12 cellular contexts compared by ENCODE assay signal in genomic region chr22:23896166-23896522, GRCh38. TPM values are rescaled to one million over a fixed set of nuclear protein-coding genes. Genes with fewer than 3 reads are reported as not detected.
DNase-seq lines count a peak whose midpoint lies in the region; ATAC-seq and TF ChIP-seq lines count a peak whose summit lies in the region.
"Had no signal": no experiment of that assay in that cellular context is flagged by ENCODE, and none has a peak within 500 bp of the region (broad histone marks: within the 10 kb centered on the region; RNA-seq: fewer than 3 reads in every experiment).

No MANE protein-coding gene starts in this region.

- H2AFZ ChIP-seq in mammary epithelial cell (ENCODE audit: low read depth, low read length) (no peak overlapping the region), neural progenitor cell (replicated peaks) (no peak overlapping the region)

- POLR2A ChIA-PET in Caco-2 (lab: Charles Lee): interaction anchor here (1.0 kb wide), 1 partner anchor 18 kb away, joined by 3 read pairs; no protein-coding TSS in a partner anchor

- H3F3A ChIP-seq in neural progenitor cell (ENCODE audit: low read depth): peaks cover 58% of the 10 kb centered on the region

- 0 out of 2 replicates have a peak, but pooled peaks cover 3% of the 10 kb centered on the region for H3K9me3 ChIP-seq in Caco-2
- no peaks in the 10 kb centered on the region for H3K9me3 ChIP-seq in MG63
- H3K9me3 ChIP-seq in mammary epithelial cell (replicated peaks; ENCODE audit: insufficient read depth, low read length): no peaks in the 10 kb centered on the region
- no peaks in the 10 kb centered on the region for H3K9me3 ChIP-seq in neural progenitor cell (ENCODE audit: low read depth)
- H3K9me3 ChIP-seq: upper lobe of left lung had no signal

- intact Hi-C loops in Caco-2 (cut with micrococcal nuclease; ENCODE audit: unreplicated experiment): no loop called here
- intact Hi-C loops in mammary epithelial cell (cut with micrococcal nuclease): loop anchor here (10.0 kb wide), 1 partner anchor 289 kb away; the partner anchor contains the start of gene SUSD2

- H3K36me3 Mint-ChIP-seq in Caco-2 (ENCODE audit: insufficient read depth, unreplicated experiment) (peaks cover 50% of the 10 kb centered on the region), neural progenitor cell (peaks cover 33% of the 10 kb centered on the region)

- dilution Hi-C loops in mammary epithelial cell (cut with HindIII; ENCODE audit: low sequenced_read_pairs): no loop called here

- H3K4me2 ChIP-seq in mammary epithelial cell (ENCODE audit: insufficient read depth, low read depth, low read length) (peak overlapping the region; percentile 87), neural progenitor cell (peak overlapping the region; percentile 80)

- H3K27ac Mint-ChIP-seq in Caco-2 (ENCODE audit: unreplicated experiment) (no peak overlapping the region), neural progenitor cell (no peak overlapping the region)

- peaks cover 13% of the 10 kb centered on the region for H3K4me1 Mint-ChIP-seq in Caco-2 (ENCODE audit: low read depth, unreplicated experiment)
- peaks cover 34% of the 10 kb centered on the region for H3K4me1 Mint-ChIP-seq in neural progenitor cell

- TF ChIP-seq CTCF in Caco-2 (IDR thresholded peaks at IDR 0.05; ENCODE audit: insufficient read depth in 1 of 2, low read depth in 1 of 2, low read length in 1 of 2, severe bottlenecking in 1 of 2, unreplicated experiment in 1 of 2): no peak
- TF ChIP-seq CTCF in mammary epithelial cell (conservative IDR thresholded peaks at IDR 0.05 in 1 of 2, IDR thresholded peaks at IDR 0.05 in 1 of 2; ENCODE audit: extremely low read depth in 1 of 2, insufficient read depth in 1 of 2, low read depth in 1 of 2, low read length in 2 of 2): no peak
- no peak for TF ChIP-seq CTCF in neural progenitor cell (IDR thresholded peaks at IDR 0.05)

- CTCF ChIA-PET in Caco-2 (lab: Charles Lee): no interaction called here
- CTCF ChIA-PET in mammary epithelial cell (lab: Charles Lee; ENCODE audit: low non-redundant PET): interaction anchor here (0.6 kb wide), 1 partner anchor 31 kb away, joined by 33 read pairs; no protein-coding TSS in a partner anchor

- H3K9me3 Mint-ChIP-seq in Caco-2 (ENCODE audit: unreplicated experiment) (peaks cover 21% of the 10 kb centered on the region), neural progenitor cell (peaks cover 5% of the 10 kb centered on the region)

- WGBS in mammary epithelial cell (ENCODE audit: low coverage, missing lambda C conversion rate): 97% methylated on average over 5 of the region's 5 CpGs

- no peak for DNase-seq in Caco-2
- no peak for DNase-seq in MG63
- DNase-seq in mammary epithelial cell: no peak
- no peak for DNase-seq in neural progenitor cell (ENCODE audit: low spot score)
- no peak for DNase-seq in SKM-1 treated with dmso at 0.1 percent for 144 hours (lab: John Stamatoyannopoulos, UW; ENCODE audit: unreplicated experiment)
- no peak for DNase-seq in NCI-H1092 treated with DMSO at 0.1 percent for 48 hours (lab: John Stamatoyannopoulos, UW)
- DNase-seq in NCI-H1694 (lab: John Stamatoyannopoulos, UW): no peak
- DNase-seq: midbrain; Right ventricle myocardium superior; stimulated activated CD4-positive, alpha-beta T cell treated with anti-CD3 and anti-CD28 coated beads, Interleukin-2, amount 100 ng/mL, for 24 hours had no signal

- H3K27me3 Mint-ChIP-seq in Caco-2 (ENCODE audit: insufficient read depth, unreplicated experiment) (no peaks in the 10 kb centered on the region), neural progenitor cell (ENCODE audit: insufficient read depth, low read depth) (peaks cover 13% of the 10 kb centered on the region)

- H3K79me2 ChIP-seq in mammary epithelial cell (ENCODE audit: insufficient read depth, low read length) (peaks cover 33% of the 10 kb centered on the region), neural progenitor cell (ENCODE audit: low read depth) (peaks cover 27% of the 10 kb centered on the region)

- H3K4me3 ChIP-seq in Caco-2 (ENCODE audit: low read depth, low read length) (no peak overlapping the region; the same call in 1 of the 2 replicates), MG63 (peak overlapping the region; percentile 86), mammary epithelial cell (replicated peaks in 1 of 3; ENCODE audit: insufficient read depth in 1 of 3, low read depth in 2 of 3, low read length in 3 of 3) (peak overlapping the region; percentile 79 to 93 (median 91)), neural progenitor cell (peak overlapping the region; percentile 69)

- H3K4me1 ChIP-seq in Caco-2 (peaks cover 19% of the 10 kb centered on the region), mammary epithelial cell (ENCODE audit: insufficient read depth, low read length) (peaks cover 21% of the 10 kb centered on the region), neural progenitor cell (peaks cover 19% of the 10 kb centered on the region)

- no peak overlapping the region for H3K27ac ChIP-seq in mammary epithelial cell (ENCODE audit: insufficient read depth, low read depth, low read length)
- no peak overlapping the region for H3K27ac ChIP-seq in neural progenitor cell

- in situ Hi-C loops in mammary epithelial cell (cut with MboI; ENCODE audit: low sequenced_read_pairs in 2 of 2): no loop called here

- no peak for ATAC-seq in HG02642 (IDR thresholded peaks at IDR 0.05; ENCODE audit: poor library complexity, unreplicated experiment)

- BruUV-seq in Caco-2 (replicated peaks; lab: Mats Ljungman, UMichigan): no TSS peak
- no TSS peak for BruUV-seq in mammary epithelial cell (replicated peaks; lab: Mats Ljungman, UMichigan)

- H3K4me3 Mint-ChIP-seq in Caco-2 (ENCODE audit: unreplicated experiment) (peak overlapping the region; percentile 94), neural progenitor cell (peak overlapping the region; percentile 94)

- H4K20me1 ChIP-seq in mammary epithelial cell (ENCODE audit: insufficient read depth, low read length) (no peaks in the 10 kb centered on the region), neural progenitor cell (ENCODE audit: low read depth) (peaks cover 37% of the 10 kb centered on the region)

- H3K27me3 ChIP-seq in Caco-2 (replicated peaks; ENCODE audit: control insufficient read depth, insufficient read depth, low read length): no peaks in the 10 kb centered on the region
- H3K27me3 ChIP-seq in MG63: no peaks in the 10 kb centered on the region
- H3K27me3 ChIP-seq in mammary epithelial cell (ENCODE audit: insufficient read depth, low read length): no peaks in the 10 kb centered on the region
- no peaks in the 10 kb centered on the region for H3K27me3 ChIP-seq in neural progenitor cell
- H3K27me3 ChIP-seq: upper lobe of left lung had no signal

- peak overlapping the region; percentile 79 for H3K9ac ChIP-seq in mammary epithelial cell (ENCODE audit: insufficient read depth, low read length)
- H3K9ac ChIP-seq in neural progenitor cell: no peak overlapping the region

- H3K36me3 ChIP-seq in Caco-2 (ENCODE audit: control insufficient read depth, insufficient read depth, low read length): peaks cover 12% of the 10 kb centered on the region
- peaks cover 31% of the 10 kb centered on the region for H3K36me3 ChIP-seq in MG63
- peaks cover 6% of the 10 kb centered on the region for H3K36me3 ChIP-seq in mammary epithelial cell (ENCODE audit: insufficient read depth, low read length)
- H3K36me3 ChIP-seq in neural progenitor cell: no peaks in the 10 kb centered on the region

RNA-seq across cellular contexts. Expression of gene MIF, which starts 2.0 kb away (rescaled TPM):
- 762 and 795 TPM in 2 replicates for total RNA-seq in Caco-2 (2022)
- total RNA-seq in MG63 (2014; rRNA removed; shearing (Covaris generic); ENCODE audit: low replicate concordance): 527 and 1,011 TPM in 2 replicates
- 1,000 to 10,000 TPM in 1 of 2 donors, 100 to 1,000 TPM in 1; 359 to 1,214 TPM for total RNA-seq in mammary epithelial cell
- 582 TPM for polyA plus RNA-seq in mammary epithelial cell
- 28.8 TPM for polyA minus RNA-seq in mammary epithelial cell
- 132 and 552 TPM in 2 replicates for total RNA-seq in neural progenitor cell (ENCODE audit: low replicate concordance)

RNA-seq across cellular contexts. Expression of gene SLC2A11, which starts 38.5 kb away (rescaled TPM):
- total RNA-seq in Caco-2 (2022) (29.5 and 32.4 TPM in 2 replicates), mammary epithelial cell (10 to 100 TPM; 14.7 to 26.3 TPM), neural progenitor cell (ENCODE audit: low replicate concordance) (3.8 and 12.1 TPM in 2 replicates)
- 0.27 and 0.30 TPM in 2 replicates for total RNA-seq in MG63 (2014; rRNA removed; shearing (Covaris generic); ENCODE audit: low replicate concordance)
- 6.0 TPM for polyA plus RNA-seq in mammary epithelial cell
- 0.78 TPM for polyA minus RNA-seq in mammary epithelial cell

RNA-seq across cellular contexts. Expression of gene DERL3, which starts 57.3 kb away (rescaled TPM):
- total RNA-seq in Caco-2 (2022) (4.4 and 5.4 TPM in 2 replicates), mammary epithelial cell (not detected), neural progenitor cell (ENCODE audit: low replicate concordance) (1.1 and 7.7 TPM in 2 replicates)
- total RNA-seq in MG63 (2014; rRNA removed; shearing (Covaris generic); ENCODE audit: low replicate concordance): 0.42 and 0.72 TPM in 2 replicates
- 0.15 TPM for polyA plus RNA-seq in mammary epithelial cell
- polyA minus RNA-seq in mammary epithelial cell: not detected
